Comparison of ENCODE assay signal across 19 cellular contexts in genomic region chr6:21176197-21176596, GRCh38.
DNase-seq lines count a peak whose midpoint lies in the region; ATAC-seq, FAIRE-seq and TF ChIP-seq lines count a peak whose summit lies in the region.
"Had no signal": no experiment of that assay in that cellular context is flagged by ENCODE, and none has a peak within 500 bp of the region (broad histone marks: within the 10 kb centered on the region; RNA-seq: fewer than 3 reads in every experiment).

No MANE protein-coding gene starts in this region.

- H2AFZ ChIP-seq in mammary epithelial cell (ENCODE audit: low read depth, low read length) = no peak overlapping the region

- peak; percentile 58; the same call in 1 of the 3 replicates for ATAC-seq in RWPE2 (ENCODE audit: low read depth)
- ATAC-seq in foreskin keratinocyte = peak; percentile 61
- ATAC-seq: CD8-positive, alpha-beta T cell; GM12878 had no signal

- H3K9me3 Mint-ChIP-seq in osteocyte (ENCODE audit: unreplicated experiment) = peaks cover 3% of the 10 kb centered on the region

- dilution Hi-C loops in mammary epithelial cell (cut with HindIII; ENCODE audit: low sequenced_read_pairs) = no loop called here

- no peaks in the 10 kb centered on the region for H3K79me2 ChIP-seq in mammary epithelial cell (ENCODE audit: insufficient read depth, low read length)

- DNase-seq in D721Med (ENCODE audit: insufficient read length, low spot score) (no peak), RWPE2 (ENCODE audit: low spot score) (no peak), mammary epithelial cell (peak; percentile 27), foreskin keratinocyte (peak in 1 of 2 donors; percentile 38), osteocyte (ENCODE audit: extremely low spot score, unreplicated experiment) (no peak), dermis blood vessel endothelial cell (no peak)
- DNase-seq in activated CD4-positive, alpha-beta T cell treated with anti-CD3 and anti-CD28 coated beads for 4 hours = no peak
- DNase-seq: 8988T; Calu3; CD8-positive, alpha-beta T cell; DMS 273 treated with DMSO at 0.1 percent for 48 hours; DMS53; DND-41; EL; H9 had no signal

- no peaks in the 10 kb centered on the region for H4K20me1 ChIP-seq in mammary epithelial cell (ENCODE audit: insufficient read depth, low read length)
- H4K20me1 ChIP-seq: BLaER1 had no signal

- peak; percentile 63 for FAIRE-seq in D721Med (lab: Jason Lieb, UNC)
- FAIRE-seq: GM12878, H1, HTR-8/SVneo had no signal

- H3K4me1 ChIP-seq in RWPE2 (ENCODE audit: insufficient read depth, poor library complexity, severe bottlenecking) (no peaks in the 10 kb centered on the region), mammary epithelial cell (ENCODE audit: insufficient read depth, low read length) (no peaks in the 10 kb centered on the region), foreskin keratinocyte (peaks cover 3% of the 10 kb centered on the region)
- H3K4me1 ChIP-seq: BLaER1 had no signal

- no peak overlapping the region for H3K9ac ChIP-seq in mammary epithelial cell (ENCODE audit: insufficient read depth, low read length)
- H3K9ac ChIP-seq: BLaER1 had no signal

- intact Hi-C loops in mammary epithelial cell (cut with micrococcal nuclease) = no loop called here

- TF ChIP-seq CTCF in D721Med (IDR thresholded peaks at IDR 0.05; ENCODE audit: insufficient read depth, missing control alignments) = no peak
- no peak for TF ChIP-seq CTCF in RWPE2 (IDR thresholded peaks at IDR 0.05; ENCODE audit: poor library complexity, severe bottlenecking)
- TF ChIP-seq CTCF in mammary epithelial cell (conservative IDR thresholded peaks at IDR 0.05 in 1 of 2, IDR thresholded peaks at IDR 0.05 in 1 of 2; ENCODE audit: extremely low read depth in 1 of 2, insufficient read depth in 1 of 2, low read depth in 1 of 2, low read length in 2 of 2) = no peak
- no peak for TF ChIP-seq CTCF in foreskin keratinocyte (conservative IDR thresholded peaks at IDR 0.05)
- TF ChIP-seq CTCF in osteocyte (IDR thresholded peaks at IDR 0.05) = no peak

- H3K27me3 ChIP-seq in RWPE2 (ENCODE audit: insufficient read depth, poor library complexity, severe bottlenecking) (no peaks in the 10 kb centered on the region), mammary epithelial cell (ENCODE audit: insufficient read depth, low read length) (no peaks in the 10 kb centered on the region), foreskin keratinocyte (no peaks in the 10 kb centered on the region)
- H3K27me3 ChIP-seq: BLaER1 had no signal

- H3K4me3 Mint-ChIP-seq in osteocyte (ENCODE audit: unreplicated experiment) = no peak overlapping the region
- H3K4me3 Mint-ChIP-seq: CD8-positive, alpha-beta T cell; H9 had no signal

- H3K4me3 ChIP-seq in RWPE2 (ENCODE audit: severe bottlenecking) (no peak overlapping the region), mammary epithelial cell (replicated peaks in 1 of 3; ENCODE audit: insufficient read depth in 1 of 3, low read depth in 2 of 3, low read length in 3 of 3) (no peak overlapping the region)
- H3K4me3 ChIP-seq: BLaER1, GM12878 had no signal

- H3K27me3 Mint-ChIP-seq in osteocyte (ENCODE audit: unreplicated experiment) = no peaks in the 10 kb centered on the region

- H3K9me3 ChIP-seq in RWPE2 (ENCODE audit: severe bottlenecking) (peaks cover 1% of the 10 kb centered on the region), mammary epithelial cell (replicated peaks; ENCODE audit: insufficient read depth, low read length) (no peaks in the 10 kb centered on the region)
- H3K9me3 ChIP-seq: BLaER1 had no signal

- CTCF ChIA-PET in mammary epithelial cell (lab: Charles Lee; ENCODE audit: low non-redundant PET) = no interaction called here

- H3K27ac Mint-ChIP-seq in osteocyte (ENCODE audit: unreplicated experiment) = no peak overlapping the region
- H3K27ac Mint-ChIP-seq: CD8-positive, alpha-beta T cell; H9 had no signal

- no peak overlapping the region for H3K4me2 ChIP-seq in mammary epithelial cell (ENCODE audit: insufficient read depth, low read depth, low read length)
- H3K4me2 ChIP-seq: BLaER1 had no signal

- H3K27ac ChIP-seq in RWPE2 (ENCODE audit: poor library complexity, severe bottlenecking) = no peak overlapping the region
- H3K27ac ChIP-seq in mammary epithelial cell (ENCODE audit: insufficient read depth, low read depth, low read length) = no peak overlapping the region
- no peak overlapping the region for H3K27ac ChIP-seq in foreskin keratinocyte
- H3K27ac ChIP-seq: BLaER1 had no signal

- no peaks in the 10 kb centered on the region for H3K36me3 ChIP-seq in RWPE2 (ENCODE audit: low read depth)
- no peaks in the 10 kb centered on the region for H3K36me3 ChIP-seq in mammary epithelial cell (ENCODE audit: insufficient read depth, low read length)
- H3K36me3 ChIP-seq: BLaER1 had no signal

- peaks cover 1% of the 10 kb centered on the region for H3K4me1 Mint-ChIP-seq in osteocyte (ENCODE audit: unreplicated experiment)

- no TSS peak for BruUV-seq in mammary epithelial cell (replicated peaks; lab: Mats Ljungman, UMichigan)

- peaks cover 7% of the 10 kb centered on the region for H3K36me3 Mint-ChIP-seq in osteocyte (ENCODE audit: unreplicated experiment)

- 90% methylated on average over 4 of the region's 4 CpGs for WGBS in mammary epithelial cell (ENCODE audit: low coverage, missing lambda C conversion rate)

- in situ Hi-C loops in mammary epithelial cell (cut with MboI; ENCODE audit: low sequenced_read_pairs in 2 of 2) = no loop called here
